Comparison of ENCODE assay signal across 1 cellular context in genomic region chr15:89783861-89784685, GRCh38.
TF ChIP-seq lines count a peak whose summit lies in the region.

No MANE protein-coding gene starts in this region.

TF ChIP-seq in HCT116, 20 proteins besides CTCF, POLR2A, EP300 and RAD21 (continued from another document):
- no peak for TF ChIP-seq SP1 (IDR thresholded peaks at IDR 0.05; ENCODE audit: low read depth)
- no peak for TF ChIP-seq ZBTB33 (IDR thresholded peaks at IDR 0.05; ENCODE audit: extremely low read depth, insufficient replicate concordance, low read length)
